In the genomic region with DNA sequence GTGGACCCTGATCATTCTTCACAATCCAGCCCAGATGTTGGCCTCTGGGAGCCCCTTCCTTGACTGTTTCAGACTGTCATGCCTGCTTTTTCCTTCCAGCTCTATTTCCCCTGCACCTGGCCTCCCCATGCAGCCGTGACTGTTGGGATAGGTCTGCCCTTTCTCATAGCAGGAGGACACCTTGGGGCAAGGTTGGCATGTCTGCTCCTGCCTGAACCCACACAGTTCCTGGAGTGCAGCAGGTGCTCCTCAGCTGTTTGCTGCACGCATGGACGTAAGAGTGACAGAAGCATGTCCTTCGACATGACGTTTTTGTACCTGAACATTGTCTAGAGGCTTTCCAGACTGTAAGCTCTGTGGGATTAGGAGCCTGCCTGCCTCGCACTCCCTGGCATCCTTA, we compare ENCODE assay signal across 1 cellular context.
TF ChIP-seq lines count a peak whose summit lies in the region.

No MANE protein-coding gene starts in this region.

TF ChIP-seq in A549, 52 proteins besides CTCF, POLR2A, EP300 and RAD21:
- TF ChIP-seq MAZ (IDR thresholded peaks at IDR 0.05; ENCODE audit: borderline replicate concordance, low read depth, low read length) (no peak), CEBPB (IDR thresholded peaks at IDR 0.05) (no peak), ESRRA (IDR thresholded peaks at IDR 0.05; ENCODE audit: borderline replicate concordance, low read length) (no peak), CHD4 (IDR thresholded peaks at IDR 0.05; ENCODE audit: borderline replicate concordance) (no peak), ZFP36 (IDR thresholded peaks at IDR 0.05; ENCODE audit: borderline replicate concordance, partially characterized antibody) (no peak), NR3C1 (IDR thresholded peaks at IDR 0.05) (no peak), FOXS1 (CRISPR knock-in tag; IDR thresholded peaks at IDR 0.05) (no peak), RARB (CRISPR knock-in tag; IDR thresholded peaks at IDR 0.05) (no peak), EHMT2 (IDR thresholded peaks at IDR 0.05; ENCODE audit: low read depth) (no peak), HEYL (CRISPR knock-in tag; IDR thresholded peaks at IDR 0.05) (no peak)
- TF ChIP-seq, protein P1, sequence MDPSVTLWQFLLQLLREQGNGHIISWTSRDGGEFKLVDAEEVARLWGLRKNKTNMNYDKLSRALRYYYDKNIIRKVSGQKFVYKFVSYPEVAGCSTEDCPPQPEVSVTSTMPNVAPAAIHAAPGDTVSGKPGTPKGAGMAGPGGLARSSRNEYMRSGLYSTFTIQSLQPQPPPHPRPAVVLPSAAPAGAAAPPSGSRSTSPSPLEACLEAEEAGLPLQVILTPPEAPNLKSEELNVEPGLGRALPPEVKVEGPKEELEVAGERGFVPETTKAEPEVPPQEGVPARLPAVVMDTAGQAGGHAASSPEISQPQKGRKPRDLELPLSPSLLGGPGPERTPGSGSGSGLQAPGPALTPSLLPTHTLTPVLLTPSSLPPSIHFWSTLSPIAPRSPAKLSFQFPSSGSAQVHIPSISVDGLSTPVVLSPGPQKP (IDR thresholded peaks at IDR 0.05; ENCODE audit: low read depth, low read length) = no peak
- TF ChIP-seq, protein P2, sequence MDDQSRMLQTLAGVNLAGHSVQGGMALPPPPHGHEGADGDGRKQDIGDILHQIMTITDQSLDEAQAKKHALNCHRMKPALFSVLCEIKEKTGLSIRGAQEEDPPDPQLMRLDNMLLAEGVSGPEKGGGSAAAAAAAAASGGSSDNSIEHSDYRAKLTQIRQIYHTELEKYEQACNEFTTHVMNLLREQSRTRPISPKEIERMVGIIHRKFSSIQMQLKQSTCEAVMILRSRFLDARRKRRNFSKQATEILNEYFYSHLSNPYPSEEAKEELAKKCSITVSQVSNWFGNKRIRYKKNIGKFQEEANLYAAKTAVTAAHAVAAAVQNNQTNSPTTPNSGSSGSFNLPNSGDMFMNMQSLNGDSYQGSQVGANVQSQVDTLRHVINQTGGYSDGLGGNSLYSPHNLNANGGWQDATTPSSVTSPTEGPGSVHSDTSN (IDR thresholded peaks at IDR 0.05) = no peak
- TF ChIP-seq, protein P3, sequence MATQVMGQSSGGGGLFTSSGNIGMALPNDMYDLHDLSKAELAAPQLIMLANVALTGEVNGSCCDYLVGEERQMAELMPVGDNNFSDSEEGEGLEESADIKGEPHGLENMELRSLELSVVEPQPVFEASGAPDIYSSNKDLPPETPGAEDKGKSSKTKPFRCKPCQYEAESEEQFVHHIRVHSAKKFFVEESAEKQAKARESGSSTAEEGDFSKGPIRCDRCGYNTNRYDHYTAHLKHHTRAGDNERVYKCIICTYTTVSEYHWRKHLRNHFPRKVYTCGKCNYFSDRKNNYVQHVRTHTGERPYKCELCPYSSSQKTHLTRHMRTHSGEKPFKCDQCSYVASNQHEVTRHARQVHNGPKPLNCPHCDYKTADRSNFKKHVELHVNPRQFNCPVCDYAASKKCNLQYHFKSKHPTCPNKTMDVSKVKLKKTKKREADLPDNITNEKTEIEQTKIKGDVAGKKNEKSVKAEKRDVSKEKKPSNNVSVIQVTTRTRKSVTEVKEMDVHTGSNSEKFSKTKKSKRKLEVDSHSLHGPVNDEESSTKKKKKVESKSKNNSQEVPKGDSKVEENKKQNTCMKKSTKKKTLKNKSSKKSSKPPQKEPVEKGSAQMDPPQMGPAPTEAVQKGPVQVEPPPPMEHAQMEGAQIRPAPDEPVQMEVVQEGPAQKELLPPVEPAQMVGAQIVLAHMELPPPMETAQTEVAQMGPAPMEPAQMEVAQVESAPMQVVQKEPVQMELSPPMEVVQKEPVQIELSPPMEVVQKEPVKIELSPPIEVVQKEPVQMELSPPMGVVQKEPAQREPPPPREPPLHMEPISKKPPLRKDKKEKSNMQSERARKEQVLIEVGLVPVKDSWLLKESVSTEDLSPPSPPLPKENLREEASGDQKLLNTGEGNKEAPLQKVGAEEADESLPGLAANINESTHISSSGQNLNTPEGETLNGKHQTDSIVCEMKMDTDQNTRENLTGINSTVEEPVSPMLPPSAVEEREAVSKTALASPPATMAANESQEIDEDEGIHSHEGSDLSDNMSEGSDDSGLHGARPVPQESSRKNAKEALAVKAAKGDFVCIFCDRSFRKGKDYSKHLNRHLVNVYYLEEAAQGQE (IDR thresholded peaks at IDR 0.05) = no peak
- TF ChIP-seq, protein P4, sequence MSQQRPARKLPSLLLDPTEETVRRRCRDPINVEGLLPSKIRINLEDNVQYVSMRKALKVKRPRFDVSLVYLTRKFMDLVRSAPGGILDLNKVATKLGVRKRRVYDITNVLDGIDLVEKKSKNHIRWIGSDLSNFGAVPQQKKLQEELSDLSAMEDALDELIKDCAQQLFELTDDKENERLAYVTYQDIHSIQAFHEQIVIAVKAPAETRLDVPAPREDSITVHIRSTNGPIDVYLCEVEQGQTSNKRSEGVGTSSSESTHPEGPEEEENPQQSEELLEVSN (IDR thresholded peaks at IDR 0.05; ENCODE audit: borderline replicate concordance, low read depth) = no peak
TF ChIP-seq in A549: peak in this region for 0.
